8 cellular contexts compared by ENCODE assay signal in the genomic region with DNA sequence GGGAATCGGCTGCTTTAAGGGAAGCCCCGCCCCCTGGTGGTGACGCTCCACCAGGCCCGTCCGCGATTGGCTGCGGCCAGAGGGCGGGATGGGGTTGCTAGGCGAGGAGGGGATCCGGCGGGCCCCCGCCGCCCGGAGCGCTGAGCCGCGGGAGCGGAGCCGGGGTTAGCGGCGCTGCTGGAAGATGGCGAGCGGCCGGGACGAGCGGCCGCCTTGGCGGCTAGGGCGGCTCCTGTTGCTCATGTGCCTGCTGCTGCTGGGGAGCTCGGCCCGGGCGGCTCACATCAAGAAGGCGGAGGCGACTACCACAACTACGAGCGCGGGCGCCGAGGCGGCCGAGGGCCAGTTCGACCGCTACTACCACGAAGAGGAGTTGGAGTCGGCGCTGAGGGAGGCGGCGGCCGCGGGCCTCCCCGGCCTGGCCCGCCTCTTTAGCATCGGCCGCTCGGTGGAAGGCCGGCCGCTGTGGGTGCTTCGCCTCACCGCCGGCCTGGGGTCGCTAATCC. TPM values are rescaled to one million over a fixed set of nuclear protein-coding genes. Genes with fewer than 3 reads are reported as not detected.
DNase-seq lines count a peak whose midpoint lies in the region; ATAC-seq and TF ChIP-seq lines count a peak whose summit lies in the region.

A gene (plus strand): TSS at position 131 of the 506 bp plus-strand sequence. CDS start 54 bp downstream, at position 185.

- H3K27ac Mint-ChIP-seq in endothelial cell (ENCODE audit: unreplicated experiment) (peak within 1 kb of the TSS; percentile 87), mesothelial cell of epicardium (peak within 1 kb of the TSS; percentile 73)

- H2AFZ ChIP-seq in OCI-LY1 (ENCODE audit: low read length) = peak within 1 kb of the TSS; percentile 69; the same call in 1 of the 2 replicates

- H3K4me1 Mint-ChIP-seq in endothelial cell (ENCODE audit: unreplicated experiment) = peaks cover 59% of the 10 kb centered on the region
- H3K4me1 Mint-ChIP-seq in mesothelial cell of epicardium = peaks cover 54% of the 10 kb centered on the region

- TF ChIP-seq CTCF in OCI-LY1 (IDR thresholded peaks at IDR 0.05; ENCODE audit: low read length) (no peak), endothelial cell (IDR thresholded peaks at IDR 0.05; ENCODE audit: unreplicated experiment) (peak; percentile 63), mesothelial cell of epicardium (IDR thresholded peaks at IDR 0.05; ENCODE audit: unreplicated experiment) (peak; percentile 83)

- no peaks in the 10 kb centered on the region; the same call in 1 of the 2 replicates for H3K27me3 ChIP-seq in OCI-LY1 (ENCODE audit: insufficient read depth, low read length)

- peaks cover 44% of the 10 kb centered on the region for H3K4me1 ChIP-seq in OCI-LY1 (ENCODE audit: insufficient read depth, low read length, severe bottlenecking)

- H3F3A ChIP-seq in OCI-LY1 (ENCODE audit: insufficient read depth, low read length) = no peaks in the 10 kb centered on the region

- in situ Hi-C loops in Caki2 (cut with HindIII; ENCODE audit: low pct_unique_long_range_greater_than_20kb, low sequenced_read_pairs) = no loop called here

- peaks cover 14% of the 10 kb centered on the region; the same call in 1 of the 2 replicates for H3K79me2 ChIP-seq in OCI-LY1 (ENCODE audit: insufficient read depth, low read length)

- peak within 1 kb of the TSS; percentile 97 for H3K4me3 Mint-ChIP-seq in endothelial cell (ENCODE audit: unreplicated experiment)
- H3K4me3 Mint-ChIP-seq in mesothelial cell of epicardium = peak within 1 kb of the TSS; percentile 77

- no peaks in the 10 kb centered on the region for H3K9me3 Mint-ChIP-seq in endothelial cell (ENCODE audit: unreplicated experiment)
- H3K9me3 Mint-ChIP-seq in mesothelial cell of epicardium = no peaks in the 10 kb centered on the region

- peak within 1 kb of the TSS; percentile 84 for H3K4me2 ChIP-seq in OCI-LY1 (ENCODE audit: low read length)

- peak within 1 kb of the TSS; percentile 74 for H3K9ac ChIP-seq in OCI-LY1 (ENCODE audit: low read length)

- H3K27ac ChIP-seq in OCI-LY1 (ENCODE audit: low read depth, low read length, poor library complexity, severe bottlenecking) = peak within 1 kb of the TSS; percentile 3

- H3K36me3 Mint-ChIP-seq in endothelial cell (ENCODE audit: low read depth, unreplicated experiment) = peaks cover 7% of the 10 kb centered on the region
- H3K36me3 Mint-ChIP-seq in mesothelial cell of epicardium = no peaks in the 10 kb centered on the region

- DNase-seq in Caki2 (ENCODE audit: low read depth) (peak; percentile 96), HuH-7 (ENCODE audit: low spot score) (peak; percentile 95), endothelial cell (ENCODE audit: low spot score) (peak; percentile 98), mesothelial cell of epicardium (ENCODE audit: low spot score in 2 of 2, unreplicated experiment in 2 of 2) (peak; percentile 93 to 98)
- peak; percentile 98 for DNase-seq in activated CD8-positive, alpha-beta memory T cell treated with anti-CD3 and anti-CD28 coated beads, Interleukin-2, amount 50 U/mL, for 4 hours
- DNase-seq in stimulated activated CD8-positive, alpha-beta memory T cell treated with anti-CD3 and anti-CD28 coated beads, Interleukin-15, amount 100 ng/mL, for 4 hours (ENCODE audit: low read depth in 2 of 2) = peak; percentile 91 to 94

- peak; percentile 91 for ATAC-seq in GM21423 (IDR thresholded peaks at IDR 0.05; ENCODE audit: unreplicated experiment)

- H3K9me2 ChIP-seq in OCI-LY1 (ENCODE audit: low read depth, low read length) = no peaks in the 10 kb centered on the region

- H3K4me3 ChIP-seq in OCI-LY1 (ENCODE audit: low read depth, low read length, poor library complexity, severe bottlenecking) = peak within 1 kb of the TSS; percentile 81

- H3K36me3 ChIP-seq in OCI-LY1 (ENCODE audit: insufficient read depth, low read length) = no peaks in the 10 kb centered on the region

- H3K27me3 Mint-ChIP-seq in endothelial cell (ENCODE audit: unreplicated experiment) = peaks cover 15% of the 10 kb centered on the region
- H3K27me3 Mint-ChIP-seq in mesothelial cell of epicardium (ENCODE audit: low read depth) = no peaks in the 10 kb centered on the region

- H4K20me1 ChIP-seq in OCI-LY1 (ENCODE audit: insufficient read depth, low read length) = no peaks in the 10 kb centered on the region

- no peaks in the 10 kb centered on the region for H3K9me3 ChIP-seq in OCI-LY1 (ENCODE audit: low read length)

RNA-seq across cellular contexts. Expression of the gene that starts here (rescaled TPM):
- total RNA-seq in Caki2 (2014; rRNA removed; shearing (Covaris generic); ENCODE audit: low replicate concordance) = 29.4 and 171 TPM in 2 replicates
- 119 TPM for total RNA-seq in endothelial cell (ENCODE audit: unreplicated experiment)
- 49.3 to 58.3 TPM (median 54.1 TPM) in 3 replicates for total RNA-seq in mesothelial cell of epicardium

Comparison
In these comparisons a context has a peak if more than half of its experiments do, and no peak if none do; other contexts are left out.
1. Peak in every context shown above with its lines: DNase-seq, ATAC-seq, H3K4me3 ChIP-seq and H3K27ac ChIP-seq.